In genomic region chr2:219246559-219246958, GRCh38 we compare ENCODE assay signal across 12 cellular contexts. TPM values are rescaled to one million over a fixed set of nuclear protein-coding genes. Genes with fewer than 3 reads are reported as not detected.
DNase-seq lines count a peak whose midpoint lies in the region; ATAC-seq and TF ChIP-seq lines count a peak whose summit lies in the region.
"Had no signal": no experiment of that assay in that cellular context is flagged by ENCODE, and none has a peak within 500 bp of the region (broad histone marks: within the 10 kb centered on the region; RNA-seq: fewer than 3 reads in every experiment).

No MANE protein-coding gene starts in this region.

- H3K9me3 ChIP-seq in CD4-positive, alpha-beta memory T cell (ENCODE audit: control insufficient read depth in 1 of 2, low read length in 2 of 2), result no peaks in the 10 kb centered on the region
- H3K9me3 ChIP-seq in OCI-LY7 (ENCODE audit: low read length), result no peaks in the 10 kb centered on the region
- no peaks in the 10 kb centered on the region for H3K9me3 ChIP-seq in neuronal stem cell (replicated peaks in 1 of 2; ENCODE audit: control insufficient read depth in 2 of 2, insufficient read depth in 1 of 2, low read depth in 1 of 2, low read length in 2 of 2)
- H3K9me3 ChIP-seq: colonic mucosa had no signal

- peaks cover 71% of the 10 kb centered on the region for H3K4me1 ChIP-seq in CD4-positive, alpha-beta memory T cell (ENCODE audit: insufficient read depth, low read length)
- peaks cover 66% of the 10 kb centered on the region for H3K4me1 ChIP-seq in OCI-LY7 (ENCODE audit: insufficient read depth, low read length, poor library complexity, severe bottlenecking)
- H3K4me1 ChIP-seq in neuronal stem cell (ENCODE audit: control insufficient read depth in 2 of 2, insufficient read depth in 1 of 2, low read depth in 1 of 2, low read length in 2 of 2), result peaks cover 6 to 10% of the 10 kb centered on the region in 2 donors

- peak overlapping the region in 1 of 2 donors; percentile 45 for H3K4me3 ChIP-seq in CD4-positive, alpha-beta memory T cell (ENCODE audit: low read length in 2 of 2)
- H3K4me3 ChIP-seq in OCI-LY7 (ENCODE audit: low read depth, low read length, poor library complexity, severe bottlenecking) (peak overlapping the region; percentile 84), neuronal stem cell (ENCODE audit: low read length in 2 of 2) (peak overlapping the region; percentile 35 to 86)

- H3K36me3 ChIP-seq in CD4-positive, alpha-beta memory T cell (ENCODE audit: insufficient read depth, low read length), result peaks cover 17% of the 10 kb centered on the region
- H3K36me3 ChIP-seq in OCI-LY7 (ENCODE audit: insufficient read depth, low read length), result peaks cover 45% of the 10 kb centered on the region
- H3K36me3 ChIP-seq in neuronal stem cell (replicated peaks in 1 of 2; ENCODE audit: control insufficient read depth in 2 of 2, insufficient read depth in 2 of 2, low read length in 2 of 2), result peaks cover 10 to 24% of the 10 kb centered on the region in 2 donors
- H3K36me3 ChIP-seq: colonic mucosa had no signal

- H2BK12ac ChIP-seq in neuronal stem cell (ENCODE audit: low read length), result no peak overlapping the region

- H3K9me2 ChIP-seq in OCI-LY7 (ENCODE audit: insufficient read depth, low read length), result no peaks in the 10 kb centered on the region

- peaks cover 48 to 90% (median 68%) of the 10 kb centered on the region in 4 donors for H3K4me1 Mint-ChIP-seq in CD4-positive, alpha-beta memory T cell
- peaks cover 59 to 67% of the 10 kb centered on the region in 2 donors for H3K4me1 Mint-ChIP-seq in effector memory CD8-positive, alpha-beta T cell (ENCODE audit: low read depth in 2 of 2)

- no CpG with 5 or more reads among the region's 10 CpGs for WGBS in neuronal stem cell (ENCODE audit: extremely low coverage in 2 of 2, insufficient read length in 2 of 2, insufficient replicate concordance in 1 of 2), 2 donors

- peak overlapping the region; percentile 10 to 99 (median 88) for H3K4me3 Mint-ChIP-seq in CD4-positive, alpha-beta memory T cell
- H3K4me3 Mint-ChIP-seq in effector memory CD8-positive, alpha-beta T cell, result peak overlapping the region; percentile 73 to 82

- no peak for ATAC-seq in effector memory CD8-positive, alpha-beta T cell (replicated peaks)
- ATAC-seq in GM18909 (IDR thresholded peaks at IDR 0.05; ENCODE audit: poor library complexity, unreplicated experiment), result no peak
- ATAC-seq in GM18511 (IDR thresholded peaks at IDR 0.05; ENCODE audit: unreplicated experiment), result no peak
- no peak for ATAC-seq in HG03469 (IDR thresholded peaks at IDR 0.05; ENCODE audit: unreplicated experiment)

- no peak overlapping the region for H2AK5ac ChIP-seq in neuronal stem cell (ENCODE audit: low read depth, low read length)

- H3K27ac Mint-ChIP-seq in CD4-positive, alpha-beta memory T cell, result peak overlapping the region; percentile 96 to 99 (median 99)
- peak overlapping the region; percentile 87 to 91 for H3K27ac Mint-ChIP-seq in effector memory CD8-positive, alpha-beta T cell

- no peak overlapping the region for H3K23ac ChIP-seq in neuronal stem cell (ENCODE audit: low read depth, low read length, poor library complexity)

- no peak for DNase-seq in CD4-positive, alpha-beta memory T cell
- no peak for DNase-seq in OCI-LY7 (ENCODE audit: low spot score)
- DNase-seq in effector memory CD8-positive, alpha-beta T cell, result no peak
- no peak for DNase-seq in neuronal stem cell (ENCODE audit: low spot score)
- no peak for DNase-seq in dermis blood vessel endothelial cell
- DNase-seq: EL; stimulated activated CD4-positive, alpha-beta T cell treated with anti-CD3 and anti-CD28 coated beads, Interleukin-12 subunit alpha, Interleukin-12 subunit beta, amount 100 ng/mL, for 4 hours had no signal

- peaks cover 37 to 42% of the 10 kb centered on the region in 2 donors for H3K36me3 Mint-ChIP-seq in CD4-positive, alpha-beta memory T cell
- H3K36me3 Mint-ChIP-seq in effector memory CD8-positive, alpha-beta T cell (ENCODE audit: insufficient read depth), result peaks cover 56% of the 10 kb centered on the region

- no TSS peak for BruUV-seq in OCI-LY7 (replicated peaks; lab: Mats Ljungman, UMichigan)

- H3K18ac ChIP-seq in neuronal stem cell (ENCODE audit: low read length), result no peak overlapping the region

- peak overlapping the region; percentile 94 for H3K27ac ChIP-seq in CD4-positive, alpha-beta memory T cell (ENCODE audit: low read depth, low read length)
- H3K27ac ChIP-seq in OCI-LY7 (ENCODE audit: low read depth, low read length, poor library complexity, severe bottlenecking) (peak overlapping the region; percentile 96), neuronal stem cell (replicated peaks; ENCODE audit: low read length) (no peak overlapping the region)

- no peak overlapping the region for H2BK5ac ChIP-seq in neuronal stem cell (ENCODE audit: low read length)

- H3K4ac ChIP-seq in neuronal stem cell (ENCODE audit: low read length), result no peak overlapping the region

- TF ChIP-seq CTCF in OCI-LY7 (conservative IDR thresholded peaks at IDR 0.05; ENCODE audit: low read length), result no peak

- H3K79me2 ChIP-seq in OCI-LY7 (ENCODE audit: insufficient read depth, low read depth, low read length), result peaks cover 38% of the 10 kb centered on the region; the same call in 1 of the 2 replicates

- H3K27me3 ChIP-seq in CD4-positive, alpha-beta memory T cell (ENCODE audit: insufficient read depth, low read length), result no peaks in the 10 kb centered on the region
- peaks cover 0 to 6% (median 5%) of the 10 kb centered on the region in 3 experiments for H3K27me3 ChIP-seq in neuronal stem cell (ENCODE audit: control insufficient read depth in 3 of 3, insufficient read depth in 3 of 3, low read depth in 1 of 3, low read length in 3 of 3)
- H3K27me3 ChIP-seq: colonic mucosa had no signal

- H2AFZ ChIP-seq in OCI-LY7 (ENCODE audit: low read length) (no peak overlapping the region), neuronal stem cell (ENCODE audit: low read length) (no peak overlapping the region)

- intact Hi-C loops in CD4-positive, alpha-beta memory T cell (cut with micrococcal nuclease), result no loop called here
- intact Hi-C loops in OCI-LY7 (cut with micrococcal nuclease; ENCODE audit: unreplicated experiment), result no loop called here

- no peak overlapping the region for H4K8ac ChIP-seq in neuronal stem cell (ENCODE audit: low read depth, low read length)

- H3K9ac ChIP-seq in neuronal stem cell (ENCODE audit: low read depth, low read length, poor library complexity), result peak overlapping the region; percentile 1

- H4K91ac ChIP-seq in neuronal stem cell (ENCODE audit: low read depth, low read length, poor library complexity), result no peak overlapping the region

- H3K79me1 ChIP-seq in neuronal stem cell (ENCODE audit: low read depth, low read length), result no peaks in the 10 kb centered on the region

- H3K4me2 ChIP-seq in OCI-LY7 (ENCODE audit: low read length), result peak overlapping the region; percentile 93
- H3K4me2 ChIP-seq in neuronal stem cell (ENCODE audit: insufficient read depth, low read length, poor library complexity, severe bottlenecking), result no peak overlapping the region

- H3K14ac ChIP-seq in neuronal stem cell (ENCODE audit: low read length), result no peak overlapping the region

- no peaks in the 10 kb centered on the region for H3K27me3 Mint-ChIP-seq in CD4-positive, alpha-beta memory T cell
- H3K27me3 Mint-ChIP-seq in effector memory CD8-positive, alpha-beta T cell, result no peaks in the 10 kb centered on the region

- POLR2A ChIA-PET in CD4-positive, alpha-beta memory T cell (lab: Charles Lee; ENCODE audit: partially characterized antibody), result interaction anchor here (0.6 to 12.0 kb wide), 9 partner anchors 7 to 529 kb away, joined by 3 to 684 read pairs (median 28); partner anchors contain the start of genes ABCB6, ANKZF1, ATG9A and CNPPD1
- POLR2A ChIA-PET in OCI-LY7 (lab: Charles Lee), result interaction anchor here (0.7 to 2.7 kb wide), 7 partner anchors 8 to 48 kb away, joined by 3 to 28 read pairs (median 6); partner anchors contain the start of genes ANKZF1, ATG9A and ZFAND2B

- H3K9me3 Mint-ChIP-seq in CD4-positive, alpha-beta memory T cell, result no peaks in the 10 kb centered on the region
- H3K9me3 Mint-ChIP-seq in effector memory CD8-positive, alpha-beta T cell, result no peaks in the 10 kb centered on the region

- CTCF ChIA-PET in CD4-positive, alpha-beta memory T cell (lab: Charles Lee; ENCODE audit: partially characterized antibody), result interaction anchor here (0.9 to 12.8 kb wide), 8 partner anchors 8 to 88 kb away, joined by 3 to 150 read pairs (median 10); partner anchors contain the start of genes ANKZF1 and ATG9A
- CTCF ChIA-PET in OCI-LY7 (lab: Charles Lee; ENCODE audit: unreplicated experiment), result no interaction called here

- H4K20me1 ChIP-seq in OCI-LY7 (ENCODE audit: insufficient read depth, low read length), result no peaks in the 10 kb centered on the region

- no peak overlapping the region for H2BK15ac ChIP-seq in neuronal stem cell (ENCODE audit: low read length)

- H2BK120ac ChIP-seq in neuronal stem cell (ENCODE audit: low read depth, low read length), result no peak overlapping the region

RNA-seq across cellular contexts. Expression of gene STK16, which starts 1.3 kb away (rescaled TPM):
- total RNA-seq in CD4-positive, alpha-beta memory T cell, result 10 to 100 TPM; 19.3 to 21.1 TPM
- polyA plus RNA-seq in CD4-positive, alpha-beta memory T cell, result 10 to 100 TPM; 15.3 to 15.4 TPM
- 19.6 and 23.4 TPM in 2 replicates for total RNA-seq in OCI-LY7 (2014; rRNA removed; shearing (Covaris generic))
- total RNA-seq in OCI-LY7 (2022), result 39.5 and 42.8 TPM in 2 replicates
- polyA plus RNA-seq in neuronal stem cell (2013, experiment 1 of 2), result 19.8 TPM
- polyA plus RNA-seq in neuronal stem cell (2013, experiment 2 of 2), result 20.4 TPM
- 24.3 and 24.7 TPM in 2 replicates for total RNA-seq in dermis blood vessel endothelial cell

RNA-seq across cellular contexts. Expression of gene GLB1L, which starts 1.3 kb away (rescaled TPM):
- 1 to 10 TPM; 1.5 to 2.5 TPM for total RNA-seq in CD4-positive, alpha-beta memory T cell
- under 1 TPM; 0.26 to 0.68 TPM for polyA plus RNA-seq in CD4-positive, alpha-beta memory T cell
- 2.7 and 8.6 TPM in 2 replicates for total RNA-seq in OCI-LY7 (2014; rRNA removed; shearing (Covaris generic))
- total RNA-seq in OCI-LY7 (2022), result 6.4 and 6.9 TPM in 2 replicates
- 6.5 TPM for polyA plus RNA-seq in neuronal stem cell (2013, experiment 1 of 2)
- polyA plus RNA-seq in neuronal stem cell (2013, experiment 2 of 2), result 6.1 TPM
- total RNA-seq in dermis blood vessel endothelial cell, result 5.7 and 6.5 TPM in 2 replicates

RNA-seq across cellular contexts. Expression of gene TUBA4B, which starts 6.5 kb away (rescaled TPM):
- total RNA-seq in CD4-positive, alpha-beta memory T cell, result not detected
- not detected for polyA plus RNA-seq in CD4-positive, alpha-beta memory T cell
- not detected in 2 replicates for total RNA-seq in OCI-LY7 (2014; rRNA removed; shearing (Covaris generic))
- total RNA-seq in OCI-LY7 (2022), result 0.28 TPM in 1 of 2 replicates, not detected in the other
- not detected for polyA plus RNA-seq in neuronal stem cell (2013, experiment 1 of 2)
- polyA plus RNA-seq in neuronal stem cell (2013, experiment 2 of 2), result not detected
- 0.09 TPM in 1 of 2 replicates, not detected in the other for total RNA-seq in dermis blood vessel endothelial cell
- total RNA-seq: colonic mucosa, urinary bladder had no signal
- polyA plus RNA-seq: urinary bladder had no signal

RNA-seq across cellular contexts. Expression of gene TUBA4A, which starts 7.2 kb away (rescaled TPM):
- 100 to 1,000 TPM; 242 to 259 TPM for total RNA-seq in CD4-positive, alpha-beta memory T cell
- polyA plus RNA-seq in CD4-positive, alpha-beta memory T cell, result 100 to 1,000 TPM; 157 to 268 TPM
- total RNA-seq in OCI-LY7 (2014; rRNA removed; shearing (Covaris generic)), result 62.8 and 96.0 TPM in 2 replicates
- total RNA-seq in OCI-LY7 (2022) (181 and 186 TPM in 2 replicates), dermis blood vessel endothelial cell (19.9 and 23.0 TPM in 2 replicates)
- 0.42 TPM for polyA plus RNA-seq in neuronal stem cell (2013, experiment 1 of 2)
- 0.78 TPM for polyA plus RNA-seq in neuronal stem cell (2013, experiment 2 of 2)

RNA-seq across cellular contexts. Expression of gene ANKZF1, which starts 17.0 kb away (rescaled TPM):
- 100 to 1,000 TPM; 244 to 260 TPM for total RNA-seq in CD4-positive, alpha-beta memory T cell
- polyA plus RNA-seq in CD4-positive, alpha-beta memory T cell, result 10 to 100 TPM; 22.1 to 49.5 TPM
- total RNA-seq in OCI-LY7 (2014; rRNA removed; shearing (Covaris generic)), result 57.8 and 91.0 TPM in 2 replicates
- total RNA-seq in OCI-LY7 (2022) (73.2 and 82.4 TPM in 2 replicates), dermis blood vessel endothelial cell (17.7 and 29.6 TPM in 2 replicates)
- polyA plus RNA-seq in neuronal stem cell (2013, experiment 1 of 2), result 28.7 TPM
- 29.2 TPM for polyA plus RNA-seq in neuronal stem cell (2013, experiment 2 of 2)
